In genomic region chr5:151267481-151268275, GRCh38 we compare ENCODE assay signal across 24 cellular contexts. TPM values are rescaled to one million over a fixed set of nuclear protein-coding genes. Genes with fewer than 3 reads are reported as not detected.
DNase-seq lines count a peak whose midpoint lies in the region; ATAC-seq, FAIRE-seq and TF ChIP-seq lines count a peak whose summit lies in the region.
"Had no signal": no experiment of that assay in that cellular context is flagged by ENCODE, and none has a peak within 500 bp of the region (broad histone marks: within the 10 kb centered on the region; RNA-seq: fewer than 3 reads in every experiment).

No MANE protein-coding gene starts in this region.

- H3K9me3 ChIP-seq in astrocyte (ENCODE audit: insufficient read depth, low read depth, low read length) = no peaks in the 10 kb centered on the region
- no peaks in the 10 kb centered on the region for H3K9me3 ChIP-seq in aorta (ENCODE audit: control insufficient read depth, low read length)
- H3K9me3 ChIP-seq: SJCRH30 had no signal

- WGBS in aorta, 2 donors = 89 to 91% methylated on average over 11 of the region's 11 CpGs

- H3K36me3 ChIP-seq in astrocyte (ENCODE audit: insufficient read depth, low read length) (peaks cover 3% of the 10 kb centered on the region), aorta (ENCODE audit: control insufficient read depth in 1 of 2, insufficient read depth in 2 of 2, low read length in 1 of 2) (peaks cover 3 to 4% of the 10 kb centered on the region in 2 donors)
- H3K36me3 ChIP-seq: SJCRH30 had no signal

- H3K27me3 ChIP-seq in astrocyte (ENCODE audit: insufficient read depth, low read length) = no peaks in the 10 kb centered on the region
- H3K27me3 ChIP-seq in aorta (ENCODE audit: control insufficient read depth in 1 of 2, insufficient read depth in 2 of 2, low read length in 1 of 2) = no peaks in the 10 kb centered on the region
- H3K27me3 ChIP-seq: SJCRH30 had no signal

- peaks cover 17% of the 10 kb centered on the region for H3K36me3 Mint-ChIP-seq in activated naive CD4-positive, alpha-beta T cell treated with anti-CD3 and anti-CD28 coated beads, Interleukin-2, amount 50 U/mL, for 24 hours
- H3K36me3 Mint-ChIP-seq in activated naive CD4-positive, alpha-beta T cell treated with anti-CD3 and anti-CD28 coated beads, Interleukin-2, amount 10 ng/mL, durations not matched to agents 7 days and 5 days = peaks cover 29% of the 10 kb centered on the region
- peaks cover 7% of the 10 kb centered on the region for H3K36me3 Mint-ChIP-seq in astrocyte (ENCODE audit: low read depth, unreplicated experiment)
- H3K36me3 Mint-ChIP-seq in naive B cell = peaks cover 12 to 33% of the 10 kb centered on the region in 2 donors

- no peak overlapping the region for H3K4me3 Mint-ChIP-seq in activated naive CD4-positive, alpha-beta T cell treated with anti-CD3 and anti-CD28 coated beads, Interleukin-2, amount 50 U/mL, for 24 hours
- no peak overlapping the region for H3K4me3 Mint-ChIP-seq in activated naive CD4-positive, alpha-beta T cell treated with anti-CD3 and anti-CD28 coated beads, Interleukin-2, amount 10 ng/mL, durations not matched to agents 7 days and 5 days
- H3K4me3 Mint-ChIP-seq in astrocyte (ENCODE audit: unreplicated experiment) (no peak overlapping the region), naive B cell (no peak overlapping the region)
- H3K4me3 Mint-ChIP-seq: CD8-positive, alpha-beta T cell had no signal

- H3K4me1 ChIP-seq in astrocyte (ENCODE audit: insufficient read depth, low read length) (peaks cover 5% of the 10 kb centered on the region), aorta (ENCODE audit: control insufficient read depth in 1 of 2, insufficient read depth in 2 of 2, low read length in 2 of 2) (no peaks in the 10 kb centered on the region)
- H3K4me1 ChIP-seq: SJCRH30 had no signal

- ATAC-seq in naive B cell (ENCODE audit: low read depth in 2 of 2) (no peak), GM21515 (IDR thresholded peaks at IDR 0.05; ENCODE audit: unreplicated experiment) (no peak), aorta (ENCODE audit: low FRiP score) (no peak)
- ATAC-seq: CD8-positive, alpha-beta T cell; Panc1 had no signal

- no peak overlapping the region for H3K4me2 ChIP-seq in astrocyte (ENCODE audit: low read length)

- no peak for FAIRE-seq in astrocyte (lab: Jason Lieb, UNC)

- H3K27me3 Mint-ChIP-seq in activated naive CD4-positive, alpha-beta T cell treated with anti-CD3 and anti-CD28 coated beads, Interleukin-2, amount 50 U/mL, for 24 hours = no peaks in the 10 kb centered on the region
- H3K27me3 Mint-ChIP-seq in activated naive CD4-positive, alpha-beta T cell treated with anti-CD3 and anti-CD28 coated beads, Interleukin-2, amount 10 ng/mL, durations not matched to agents 7 days and 5 days = no peaks in the 10 kb centered on the region
- H3K27me3 Mint-ChIP-seq in astrocyte (ENCODE audit: low read depth, unreplicated experiment) = no peaks in the 10 kb centered on the region
- no peaks in the 10 kb centered on the region for H3K27me3 Mint-ChIP-seq in naive B cell

- DNase-seq in activated naive CD4-positive, alpha-beta T cell treated with anti-CD3 and anti-CD28 coated beads, Interleukin-2, amount 10 ng/mL, durations not matched to agents 7 days and 5 days = no peak
- no peak for DNase-seq in astrocyte (ENCODE audit: low read depth)
- no peak for DNase-seq in naive B cell
- DNase-seq in NK-92 (lab: John Stamatoyannopoulos, UW; ENCODE audit: unreplicated experiment) = no peak
- DNase-seq in foreskin melanocyte = no peak
- DNase-seq in aorta = no peak
- DNase-seq: C1 segment of cervical spinal cord; CD8-positive, alpha-beta T cell; GOT3; HCEC 1CT; KG1; NCI-H1105; NCI-H146; NCI-H2029; NCI-H226; NCI-H510A treated with DMSO at 0.1 percent for 48 hours; NCI-H748 treated with DMSO at 0.1 percent for 48 hours; NK-92 treated with Interleukin-12 subunit alpha and Interleukin-12 subunit beta, amount 100 ng/mL, for 24 hours; SJCRH30 had no signal

- CTCF ChIA-PET in activated naive CD4-positive, alpha-beta T cell treated with anti-CD3 and anti-CD28 coated beads, Interleukin-2, amount 10 ng/mL, durations not matched to agents 7 days and 5 days (lab: Charles Lee) = no interaction called here

- H3K9me3 Mint-ChIP-seq in activated naive CD4-positive, alpha-beta T cell treated with anti-CD3 and anti-CD28 coated beads, Interleukin-2, amount 50 U/mL, for 24 hours = no peaks in the 10 kb centered on the region
- no peaks in the 10 kb centered on the region for H3K9me3 Mint-ChIP-seq in activated naive CD4-positive, alpha-beta T cell treated with anti-CD3 and anti-CD28 coated beads, Interleukin-2, amount 10 ng/mL, durations not matched to agents 7 days and 5 days
- H3K9me3 Mint-ChIP-seq in astrocyte (ENCODE audit: unreplicated experiment) = no peaks in the 10 kb centered on the region
- H3K9me3 Mint-ChIP-seq in naive B cell = no peaks in the 10 kb centered on the region
- H3K9me3 Mint-ChIP-seq: CD8-positive, alpha-beta T cell had no signal

- peak overlapping the region; percentile 48 for H3K27ac Mint-ChIP-seq in activated naive CD4-positive, alpha-beta T cell treated with anti-CD3 and anti-CD28 coated beads, Interleukin-2, amount 50 U/mL, for 24 hours
- H3K27ac Mint-ChIP-seq in activated naive CD4-positive, alpha-beta T cell treated with anti-CD3 and anti-CD28 coated beads, Interleukin-2, amount 10 ng/mL, durations not matched to agents 7 days and 5 days = no peak overlapping the region
- H3K27ac Mint-ChIP-seq in astrocyte (ENCODE audit: unreplicated experiment) = peak overlapping the region; percentile 60
- H3K27ac Mint-ChIP-seq in naive B cell = peak overlapping the region in 4 of 6 donors; percentile 35 to 92 (median 58)
- H3K27ac Mint-ChIP-seq: CD8-positive, alpha-beta T cell had no signal

- no peaks in the 10 kb centered on the region for H3K79me2 ChIP-seq in astrocyte (ENCODE audit: insufficient read depth, low read length)

- H3K9ac ChIP-seq in astrocyte (ENCODE audit: low read length) = no peak overlapping the region

- intact Hi-C loops in aorta (cut with DNase I) = no loop called here

- no peak overlapping the region for H3K27ac ChIP-seq in astrocyte (ENCODE audit: low read depth, low read length)
- no peak overlapping the region for H3K27ac ChIP-seq in aorta (ENCODE audit: low read depth in 1 of 2, low read length in 2 of 2)
- H3K27ac ChIP-seq: 22Rv1, SJCRH30 had no signal

- TF ChIP-seq CTCF in astrocyte (IDR thresholded peaks at IDR 0.05; ENCODE audit: insufficient read depth, low read depth, low read length) = no peak

- H3K4me3 ChIP-seq in astrocyte (ENCODE audit: insufficient read depth, low read depth, low read length) = no peak overlapping the region
- no peak overlapping the region for H3K4me3 ChIP-seq in aorta (ENCODE audit: low read length in 2 of 2)
- H3K4me3 ChIP-seq: SJCRH30 had no signal

- no peaks in the 10 kb centered on the region for H4K20me1 ChIP-seq in astrocyte (ENCODE audit: insufficient read depth, low read length)

- peaks cover 8% of the 10 kb centered on the region for H3K4me1 Mint-ChIP-seq in activated naive CD4-positive, alpha-beta T cell treated with anti-CD3 and anti-CD28 coated beads, Interleukin-2, amount 50 U/mL, for 24 hours
- peaks cover 8% of the 10 kb centered on the region for H3K4me1 Mint-ChIP-seq in activated naive CD4-positive, alpha-beta T cell treated with anti-CD3 and anti-CD28 coated beads, Interleukin-2, amount 10 ng/mL, durations not matched to agents 7 days and 5 days
- H3K4me1 Mint-ChIP-seq in astrocyte (ENCODE audit: low read depth, unreplicated experiment) (peaks cover 9% of the 10 kb centered on the region), naive B cell (peaks cover 18 to 23% (median 19%) of the 10 kb centered on the region in 3 donors)

- no peak overlapping the region for H2AFZ ChIP-seq in astrocyte (ENCODE audit: low read depth, low read length)

RNA-seq across cellular contexts. Expression of gene GM2A, which starts 14.7 kb away (rescaled TPM):
- 19.5 and 23.4 TPM in 2 replicates for total RNA-seq in astrocyte
- polyA plus RNA-seq in naive B cell (ENCODE audit: low read depth in 6 of 6) = 10 to 100 TPM; 37.6 to 74.5 (median 53.4) TPM
- 10 to 100 TPM; 25.0 to 32.7 TPM for total RNA-seq in aorta
- 10 to 100 TPM; 13.7 to 17.2 TPM for polyA plus RNA-seq in aorta

RNA-seq across cellular contexts. Expression of gene SLC36A3, which starts 35.9 kb away (rescaled TPM):
- total RNA-seq in astrocyte (not detected in 2 replicates), aorta (not detected)
- polyA plus RNA-seq in naive B cell (ENCODE audit: low read depth in 6 of 6) (under 1 TPM in 1 of 6 donors, not detected in 5; 0.26 TPM), aorta (not detected)
- total RNA-seq: CD8-positive, alpha-beta T cell; HT1080; SJCRH30 had no signal

RNA-seq across cellular contexts. Expression of gene CCDC69, which starts 43.8 kb away (rescaled TPM):
- total RNA-seq in astrocyte (2.0 and 4.1 TPM in 2 replicates), aorta (10 to 100 TPM; 51.9 to 70.7 TPM)
- polyA plus RNA-seq in naive B cell (ENCODE audit: low read depth in 6 of 6) (100 to 1,000 TPM in 3 of 6 donors, 10 to 100 TPM in 3; 76.4 to 143 (median 98.1) TPM), aorta (10 to 100 TPM in 1 of 2 donors, 1 to 10 TPM in 1; 9.8 to 37.2 TPM)

Comparison
In these comparisons a context has a peak if more than half of its experiments do, and no peak if none do; other contexts are left out.
1. RNA of gene CCDC69, which starts 43.8 kb away (total RNA-seq): 51.9 to 70.7 TPM in aorta; 2.0 to 4.1 TPM in astrocyte; every median in the first group is over 10 times any median in the second.